Comparison of ENCODE assay signal across 18 cellular contexts in genomic region chr1:39117985-39118384, GRCh38.
DNase-seq lines count a peak whose midpoint lies in the region; ATAC-seq and TF ChIP-seq lines count a peak whose summit lies in the region.
"Had no signal": no experiment of that assay in that cellular context is flagged by ENCODE, and none has a peak within 500 bp of the region (broad histone marks: within the 10 kb centered on the region; RNA-seq: fewer than 3 reads in every experiment).

No MANE protein-coding gene starts in this region.

- no peak for TF ChIP-seq RAD21 in IMR-90 (IDR thresholded peaks at IDR 0.05; ENCODE audit: low read length)

- no peak overlapping the region for H3K9ac ChIP-seq in IMR-90 (ENCODE audit: low read depth, low read length)

- in situ Hi-C loops in IMR-90 (cut with MboI; ENCODE audit: low sequenced_read_pairs) (no loop called here), KBM-7 (cut with MboI; ENCODE audit: low pct_unique_long_range_greater_than_20kb, low sequenced_read_pairs) (no loop called here)

- no peaks in the 10 kb centered on the region for H3K79me2 ChIP-seq in OCI-LY7 (ENCODE audit: insufficient read depth, low read depth, low read length)

- peak overlapping the region; percentile 25 for H3K4me2 ChIP-seq in IMR-90 (ENCODE audit: low read depth, low read length)
- no peak overlapping the region for H3K4me2 ChIP-seq in OCI-LY7 (ENCODE audit: low read length)

- WGBS in IMR-90 (ENCODE audit: extremely low coverage in 2 of 2, insufficient read length in 1 of 2), 2 experiments, result no CpG with 5 or more reads among the region's 1 CpG
- 18 to 55% methylated on average over 1 of the region's 1 CpG for WGBS in sigmoid colon, 2 donors

- TF ChIP-seq POLR2A in IMR-90 (IDR thresholded peaks at IDR 0.05; ENCODE audit: low read depth, low read length), result no peak
- TF ChIP-seq POLR2A in sigmoid colon (IDR thresholded peaks at IDR 0.05), result no peak

- H3K27ac ChIP-seq in IMR-90 (ENCODE audit: insufficient read depth, low read length), result peak overlapping the region; percentile 7; the same call in 1 of the 2 replicates
- peak overlapping the region; percentile 37 to 97 (median 48) for H3K27ac ChIP-seq in sigmoid colon
- no peak overlapping the region for H3K27ac ChIP-seq in OCI-LY7 (ENCODE audit: low read depth, low read length, poor library complexity, severe bottlenecking)

- H3K27me3 ChIP-seq in IMR-90 (ENCODE audit: control insufficient read depth, insufficient read depth, low read length) (no peaks in the 10 kb centered on the region), sigmoid colon (no peaks in the 10 kb centered on the region)
- H3K27me3 ChIP-seq: Peyer's patch had no signal

- no peak for DNase-seq in IMR-90
- DNase-seq in SW480 (ENCODE audit: low spot score), result peak; percentile 24
- DNase-seq in left kidney (ENCODE audit: low read depth, low spot score), result peak; percentile 72
- DNase-seq in sigmoid colon, result no peak
- DNase-seq in mucosa of gallbladder (ENCODE audit: low spot score), result no peak
- no peak for DNase-seq in OCI-LY7 (ENCODE audit: low spot score)
- DNase-seq in KBM-7, result no peak
- DNase-seq: activated CD4-positive, alpha-beta T cell treated with anti-CD3 and anti-CD28 coated beads for 48 hours; activated effector memory CD4-positive, alpha-beta T cell treated with anti-CD3 and anti-CD28 coated beads, Interleukin-2, amount 50 U/mL, for 16 hours; amniotic stem cell; cerebellar nuclear complex; hippocampal formation; NCI-H2227 treated with DMSO at 0.1 percent for 48 hours; NCI-H82; Peyer's patch; right cardiac atrium; stimulated activated naive CD8-positive, alpha-beta T cell treated with anti-CD3 and anti-CD28 coated beads, Interleukin-15, amount 100 ng/mL, for 72 hours had no signal

- no peaks in the 10 kb centered on the region for H3K9me2 ChIP-seq in OCI-LY7 (ENCODE audit: insufficient read depth, low read length)

- no peak overlapping the region for H2BK5ac ChIP-seq in IMR-90 (ENCODE audit: low read depth, low read length, poor library complexity, severe bottlenecking)

- CTCF ChIA-PET in IMR-90 (lab: Yijun Ruan, JAX), result interaction anchor here (1.2 kb wide), 1 partner anchor 24 kb away, joined by 3 read pairs; no protein-coding TSS in a partner anchor
- CTCF ChIA-PET in OCI-LY7 (lab: Charles Lee; ENCODE audit: unreplicated experiment), result no interaction called here

- no peak overlapping the region for H3K23ac ChIP-seq in IMR-90 (ENCODE audit: low read depth, low read length)

- no peak overlapping the region for H4K8ac ChIP-seq in IMR-90 (ENCODE audit: low read depth in 2 of 2, low read length in 2 of 2)

- H2BK20ac ChIP-seq in IMR-90 (ENCODE audit: low read depth, low read length), result no peak overlapping the region

- H4K91ac ChIP-seq in IMR-90 (ENCODE audit: insufficient read depth, low read depth, low read length), result no peak overlapping the region

- BruUV-seq in IMR-90 (replicated peaks; lab: Mats Ljungman, UMichigan) (no TSS peak), OCI-LY7 (replicated peaks; lab: Mats Ljungman, UMichigan) (no TSS peak)

- H3K56ac ChIP-seq in IMR-90 (ENCODE audit: extremely low read depth, insufficient read depth, low read length), result no peak overlapping the region

- POLR2A ChIA-PET in IMR-90 (lab: Charles Lee; ENCODE audit: unreplicated experiment), result no interaction called here
- POLR2A ChIA-PET in OCI-LY7 (lab: Charles Lee), result no interaction called here

- H3K9me3 ChIP-seq in IMR-90 (ENCODE audit: control insufficient read depth, insufficient read depth, low read length), result no peaks in the 10 kb centered on the region
- no peaks in the 10 kb centered on the region for H3K9me3 ChIP-seq in sigmoid colon
- H3K9me3 ChIP-seq in OCI-LY7 (ENCODE audit: low read length), result no peaks in the 10 kb centered on the region
- H3K9me3 ChIP-seq: Peyer's patch had no signal

- no peak overlapping the region for H2AK5ac ChIP-seq in IMR-90 (ENCODE audit: low read depth, low read length)

- no peak for TF ChIP-seq EP300 in sigmoid colon (IDR thresholded peaks at IDR 0.05)

- H3K4ac ChIP-seq in IMR-90 (ENCODE audit: low read depth, low read length), result no peak overlapping the region

- H2AK9ac ChIP-seq in IMR-90 (replicated peaks; ENCODE audit: low read depth, low read length, poor library complexity), result no peak overlapping the region

- H3K9me1 ChIP-seq in IMR-90 (ENCODE audit: insufficient read depth, low read length), result peaks cover 34% of the 10 kb centered on the region

- TF ChIP-seq CTCF in IMR-90 (conservative IDR thresholded peaks at IDR 0.05; ENCODE audit: low read depth, low read length) (no peak), sigmoid colon (IDR thresholded peaks at IDR 0.05) (no peak), OCI-LY7 (conservative IDR thresholded peaks at IDR 0.05; ENCODE audit: low read length) (no peak)

- H2AFZ ChIP-seq in IMR-90 (replicated peaks; ENCODE audit: low read length, poor library complexity), result no peak overlapping the region
- no peak overlapping the region for H2AFZ ChIP-seq in OCI-LY7 (ENCODE audit: low read length)

- peaks cover 19 to 82% of the 10 kb centered on the region in 2 experiments for H3K79me1 ChIP-seq in IMR-90 (ENCODE audit: low read depth in 1 of 2, low read length in 2 of 2)

- H3K14ac ChIP-seq in IMR-90 (replicated peaks; ENCODE audit: low read depth, low read length), result no peak overlapping the region

- no peak overlapping the region for H3K18ac ChIP-seq in IMR-90 (ENCODE audit: low read depth, low read length)

- no peak overlapping the region for H2BK15ac ChIP-seq in IMR-90 (ENCODE audit: low read depth, low read length)

- H4K20me1 ChIP-seq in IMR-90 (ENCODE audit: insufficient read depth, low read length) (peaks cover 81% of the 10 kb centered on the region), OCI-LY7 (ENCODE audit: insufficient read depth, low read length) (no peaks in the 10 kb centered on the region)

- ATAC-seq in IMR-90 (ENCODE audit: low read depth), result peak; percentile 74
- ATAC-seq in GM18517 (IDR thresholded peaks at IDR 0.05; ENCODE audit: unreplicated experiment), result no peak
- ATAC-seq: stimulated activated naive CD8-positive, alpha-beta T cell treated with anti-CD3 and anti-CD28 coated beads, Interleukin-15, amount 100 ng/mL, for 72 hours had no signal

- intact Hi-C loops in IMR-90 (cut with micrococcal nuclease) (no loop called here), sigmoid colon (cut with DNase I) (no loop called here), OCI-LY7 (cut with micrococcal nuclease; ENCODE audit: unreplicated experiment) (no loop called here)

- 0 out of 2 replicates have a peak, but pooled peaks cover 2% of the 10 kb centered on the region for H3K36me3 ChIP-seq in IMR-90 (ENCODE audit: control insufficient read depth, insufficient read depth, low read length)
- peaks cover 0 to 7% (median 0%) of the 10 kb centered on the region in 4 donors for H3K36me3 ChIP-seq in sigmoid colon
- no peaks in the 10 kb centered on the region for H3K36me3 ChIP-seq in OCI-LY7 (ENCODE audit: insufficient read depth, low read length)
- H3K36me3 ChIP-seq: Peyer's patch had no signal

- H3K4me1 ChIP-seq in IMR-90 (ENCODE audit: control insufficient read depth, insufficient read depth, low read length), result peaks cover 25% of the 10 kb centered on the region
- H3K4me1 ChIP-seq in sigmoid colon, result peaks cover 0 to 63% (median 53%) of the 10 kb centered on the region in 4 donors
- no peaks in the 10 kb centered on the region for H3K4me1 ChIP-seq in OCI-LY7 (ENCODE audit: insufficient read depth, low read length, poor library complexity, severe bottlenecking)

- no peak overlapping the region for H2BK120ac ChIP-seq in IMR-90 (ENCODE audit: low read depth, low read length)

- dilution Hi-C loops in IMR-90 (cut with HindIII; ENCODE audit: low sequenced_read_pairs, unreplicated experiment), result no loop called here

- H3K4me3 ChIP-seq in IMR-90 (ENCODE audit: insufficient read depth, low read depth, low read length), result no peak overlapping the region
- no peak overlapping the region for H3K4me3 ChIP-seq in sigmoid colon
- no peak overlapping the region for H3K4me3 ChIP-seq in OCI-LY7 (ENCODE audit: low read depth, low read length, poor library complexity, severe bottlenecking)
- H3K4me3 ChIP-seq: Peyer's patch had no signal

- H4K5ac ChIP-seq in IMR-90 (ENCODE audit: low read depth, low read length), result no peak overlapping the region

TF ChIP-seq in IMR-90, 13 proteins besides CTCF, POLR2A, EP300 and RAD21:
- TF ChIP-seq MAFK (IDR thresholded peaks at IDR 0.05; ENCODE audit: low read depth, low read length), result no peak
- TF ChIP-seq FOS (IDR thresholded peaks at IDR 0.05; ENCODE audit: low read depth, low read length), result no peak
- TF ChIP-seq BHLHE40 (IDR thresholded peaks at IDR 0.05; ENCODE audit: low read depth, low read length), result no peak
- no peak for TF ChIP-seq RCOR1 (IDR thresholded peaks at IDR 0.05; ENCODE audit: insufficient replicate concordance, low read length)
- no peak for TF ChIP-seq CEBPB (IDR thresholded peaks at IDR 0.05; ENCODE audit: low read depth, low read length)
- TF ChIP-seq RFX5 (IDR thresholded peaks at IDR 0.05; ENCODE audit: low read depth, low read length), result no peak
- no peak for TF ChIP-seq USF2 (IDR thresholded peaks at IDR 0.05; ENCODE audit: low read depth, low read length)
- no peak for TF ChIP-seq SMC3 (IDR thresholded peaks at IDR 0.05; ENCODE audit: low read depth, low read length)
- TF ChIP-seq MAZ (IDR thresholded peaks at IDR 0.05; ENCODE audit: borderline replicate concordance, low read depth, low read length), result no peak

Comparison
In these comparisons a context has a peak if more than half of its experiments do, and no peak if none do; other contexts are left out.
1. DNase-seq: peak in SW480 (single experiment) and left kidney (single experiment); none in IMR-90 (single experiment), sigmoid colon (single experiment), mucosa of gallbladder (single experiment), OCI-LY7 (single experiment) and KBM-7 (single experiment).